ENCODE assay signal across 33 cellular contexts in genomic region chr1:160418483-160418882, GRCh38. TPM values are rescaled to one million over a fixed set of nuclear protein-coding genes. Genes with fewer than 3 reads are reported as not detected.
"Had no signal": no experiment of that assay in that cellular context is flagged by ENCODE, and none has a peak within 500 bp of the region (broad histone marks: within the 10 kb centered on the region; RNA-seq: fewer than 3 reads in every experiment).

No MANE protein-coding gene starts in this region.

- H3K27ac ChIP-seq: adrenal gland, body of pancreas, brain microvascular endothelial cell, breast epithelium, VCaP had no signal

- H3K4me3 ChIP-seq: adrenal gland, body of pancreas, breast epithelium had no signal

- DNase-seq: activated B cell treated with CpG ODN at 0.5 μM for 24 hours; activated CD4-positive, alpha-beta memory T cell treated with anti-CD3 and anti-CD28 coated beads for 36 hours; activated CD4-positive, alpha-beta T cell treated with anti-CD3 and anti-CD28 coated beads for 4 hours; activated CD4-positive, alpha-beta T cell treated with anti-CD3 and anti-CD28 coated beads, Interleukin-2, amount 10 ng/mL, durations not matched to agents 24 days and 14 days; activated CD4-positive, alpha-beta T cell treated with anti-CD3 and anti-CD28 coated beads, Interleukin-2, amount 50 U/mL, for 1 hour; activated CD4-positive, alpha-beta T cell treated with anti-CD3 and anti-CD28 coated beads, Interleukin-2, amount 50 U/mL, for 4 hours; activated CD4-positive, CD25-positive, alpha-beta regulatory T cell treated with anti-CD3 and anti-CD28 coated beads, Interleukin-2, amount 50 U/mL, for 72 hours; activated CD8-positive, alpha-beta memory T cell treated with anti-CD3 and anti-CD28 coated beads, Interleukin-2, amount 50 U/mL, for 4 hours; activated CD8-positive, alpha-beta T cell treated with anti-CD3 and anti-CD28 coated beads for 36 hours; activated effector memory CD4-positive, alpha-beta T cell treated with anti-CD3 and anti-CD28 coated beads, Interleukin-2, amount 50 U/mL, for 16 hours; activated gamma-delta T cell treated with Interleukin-2 at 50 U/mL for 16 hours; activated naive CD4-positive, alpha-beta T cell; activated naive CD4-positive, alpha-beta T cell treated with anti-CD3 and anti-CD28 coated beads for 36 hours; activated naive CD4-positive, alpha-beta T cell treated with anti-CD3 and anti-CD28 coated beads, Interleukin-2, amount 50 U/mL, for 16 hours; activated naive CD8-positive, alpha-beta T cell treated with anti-CD3 and anti-CD28 coated beads for 36 hours; activated T-cell treated with anti-CD3 and anti-CD28 coated beads for 4 hours; activated T-cell treated with anti-CD3 and anti-CD28 coated beads, Interleukin-2, amount 50 U/mL, for 1 hour; activated T-cell treated with anti-CD3 and anti-CD28 coated beads, Interleukin-2, amount 50 U/mL, for 4 hours; activated T-cell treated with anti-CD3 and anti-CD28 coated beads, Interleukin-2, amount 50 U/mL, for 72 hours; adrenal gland; amniotic stem cell; aorta; body of pancreas; brain microvascular endothelial cell; T-helper 1 cell; T-helper 2 cell; T-helper 9 cell had no signal

- H3K9me3 ChIP-seq: adrenal gland, body of pancreas, breast epithelium had no signal

- H3K27me3 ChIP-seq: adrenal gland, body of pancreas, brain microvascular endothelial cell, breast epithelium had no signal

- H3K4me1 ChIP-seq: adrenal gland, body of pancreas, breast epithelium had no signal

- H3K36me3 ChIP-seq: adrenal gland, brain microvascular endothelial cell, breast epithelium had no signal

- ATAC-seq: activated CD8-positive, alpha-beta T cell treated with anti-CD3 and anti-CD28 coated beads for 36 hours; activated naive CD4-positive, alpha-beta T cell treated with anti-CD3 and anti-CD28 coated beads, Interleukin-2, amount 50 U/mL, for 72 hours; activated T-cell treated with anti-CD3 and anti-CD28 coated beads, Interleukin-2, amount 50 U/mL, for 4 hours; activated T-cell treated with anti-CD3 and anti-CD28 coated beads, Interleukin-2, amount 50 U/mL, for 72 hours; activated T-helper 17 cell treated with anti-CD3 and anti-CD28 coated beads, Interleukin-2, amount 50 U/mL, for 72 hours; body of pancreas had no signal

RNA-seq across cellular contexts. Expression of gene VANGL2, which starts 18.1 kb away (rescaled TPM):
- total RNA-seq: activated CD4-positive, alpha-beta memory T cell treated with anti-CD3 and anti-CD28 coated beads for 36 hours; activated T-helper 1 cell treated with anti-CD3 and anti-CD28 coated beads, Interleukin-12 subunit alpha, Interleukin-12 subunit beta, Interleukin-2, Interleukin-4 antibody, amounts not matched to agents 30 ng/mL and 10 ng/mL and 1 ng/mL, durations not matched to agents 14 hours and 24 hours and 36 hours; activated T-helper 17 cell treated with anti-CD3 and anti-CD28 coated beads, Interleukin-2, amount 50 U/mL, for 72 hours had no signal

RNA-seq across cellular contexts. Expression of gene NHLH1, which starts 51.6 kb away (rescaled TPM):
- total RNA-seq: body of pancreas, cardiac septum had no signal
